ENCODE assay signal across 21 cellular contexts in the genomic region with DNA sequence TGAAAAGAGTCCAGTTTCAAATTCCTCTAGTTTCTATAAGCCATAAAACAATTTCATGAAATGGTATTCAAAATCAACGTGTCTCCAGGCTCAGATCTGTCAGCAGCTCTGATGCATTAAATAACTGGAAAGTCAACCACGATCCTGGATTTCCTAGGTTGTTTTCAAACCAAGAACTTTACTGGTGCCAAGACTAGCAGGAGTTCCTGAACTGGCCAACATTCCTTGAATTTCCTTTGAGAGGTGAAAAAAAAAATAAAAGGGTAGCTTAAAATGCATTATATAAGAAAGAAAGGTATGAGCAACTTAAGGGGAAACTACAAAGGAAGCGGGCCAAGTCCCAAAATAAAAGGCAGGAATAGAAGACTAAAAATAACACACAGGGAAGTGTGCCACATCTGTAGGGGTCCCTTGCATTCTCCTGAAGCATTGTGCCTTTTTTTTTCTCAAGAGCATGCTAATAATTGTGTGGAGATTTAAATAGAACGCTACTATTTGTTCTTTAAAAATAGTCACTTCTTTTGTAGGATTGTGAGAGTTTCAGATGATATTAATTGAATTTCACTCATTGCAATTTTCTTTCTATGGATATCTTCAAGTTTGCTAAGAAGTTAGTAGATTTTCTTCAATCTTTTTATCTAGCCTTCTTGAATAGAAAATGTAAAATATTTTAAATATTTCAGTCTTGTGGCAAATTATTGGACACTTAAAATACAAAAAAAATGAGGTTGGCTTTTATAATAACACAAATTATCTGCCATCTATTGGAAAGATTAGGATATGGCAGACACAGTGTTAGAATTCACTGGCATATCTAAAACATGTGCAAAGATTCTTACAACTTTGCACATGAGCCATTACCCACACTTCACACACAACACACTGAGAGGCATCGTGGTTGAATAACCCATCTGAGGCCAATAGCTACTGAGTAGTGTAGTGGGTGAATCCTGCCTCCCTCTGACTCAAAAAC. TPM values are rescaled to one million over a fixed set of nuclear protein-coding genes. Genes with fewer than 3 reads are reported as not detected.
"Had no signal": no experiment of that assay in that cellular context is flagged by ENCODE, and none has a peak within 500 bp of the region (broad histone marks: within the 10 kb centered on the region; RNA-seq: fewer than 3 reads in every experiment).

No MANE protein-coding gene starts in this region.

- H3K9me3 ChIP-seq: colonic mucosa had no signal

- H3K4me1 Mint-ChIP-seq: naive B cell had no signal

- H3K27me3 ChIP-seq: colonic mucosa had no signal

- DNase-seq: activated CD4-positive, alpha-beta T cell treated with anti-CD3 and anti-CD28 coated beads, Interleukin-2, amount 50 U/mL, for 1 hour; activated naive CD4-positive, alpha-beta T cell; anterior cingulate cortex; colonic mucosa; effector CD4-positive, alpha-beta T cell; midbrain; naive B cell; retina; stimulated activated CD4-positive, alpha-beta T cell treated with anti-CD3 and anti-CD28 coated beads, Interleukin-15, amount 100 ng/mL, for 24 hours; stimulated activated CD4-positive, alpha-beta T cell treated with anti-CD3 and anti-CD28 coated beads, Interleukin-4, amount 100 ng/mL, for 24 hours; stimulated activated naive CD4-positive, alpha-beta T cell treated with Interleukin-2 at 50 U/mL for 16 hours; substantia nigra; trophoblast cell had no signal

- H3K4me3 Mint-ChIP-seq: activated T-helper 1 cell treated with anti-CD3 and anti-CD28 coated beads, Interleukin-12 subunit alpha, Interleukin-12 subunit beta, Interleukin-2, Interleukin-4 antibody, amounts not matched to agents 30 ng/mL and 10 ng/mL and 1 ng/mL, durations not matched to agents 14 hours and 24 hours and 36 hours; naive B cell had no signal

- H3K27ac ChIP-seq: colonic mucosa, epithelial cell of prostate, parathyroid adenoma, skin epidermis had no signal

- H3K4me3 ChIP-seq: colonic mucosa, lung, skin epidermis had no signal

- H3K4me1 ChIP-seq: colonic mucosa, parathyroid adenoma had no signal

- H3K36me3 Mint-ChIP-seq: naive B cell had no signal

- H3K27me3 Mint-ChIP-seq: naive B cell had no signal

- H3K27ac Mint-ChIP-seq: activated T-helper 1 cell treated with anti-CD3 and anti-CD28 coated beads, Interleukin-12 subunit alpha, Interleukin-12 subunit beta, Interleukin-2, Interleukin-4 antibody, amounts not matched to agents 30 ng/mL and 10 ng/mL and 1 ng/mL, durations not matched to agents 14 hours and 24 hours and 36 hours; naive B cell had no signal

- H3K9me3 Mint-ChIP-seq: activated T-helper 1 cell treated with anti-CD3 and anti-CD28 coated beads, Interleukin-12 subunit alpha, Interleukin-12 subunit beta, Interleukin-2, Interleukin-4 antibody, amounts not matched to agents 30 ng/mL and 10 ng/mL and 1 ng/mL, durations not matched to agents 14 hours and 24 hours and 36 hours had no signal

- H3K36me3 ChIP-seq: colonic mucosa had no signal

- ATAC-seq: activated CD4-positive, CD25-positive, alpha-beta regulatory T cell treated with anti-CD3 and anti-CD28 coated beads, Interleukin-2, amount 50 U/mL, for 24 hours had no signal

RNA-seq across cellular contexts. Expression of a gene that starts 15.3 kb away (rescaled TPM):
- total RNA-seq: activated CD8-positive, alpha-beta memory T cell treated with anti-CD3 and anti-CD28 coated beads for 36 hours; activated T-helper 1 cell treated with anti-CD3 and anti-CD28 coated beads, Interleukin-12 subunit alpha, Interleukin-12 subunit beta, Interleukin-2, Interleukin-4 antibody, amounts not matched to agents 30 ng/mL and 10 ng/mL and 1 ng/mL, durations not matched to agents 14 hours and 24 hours and 36 hours; SK-MEL-5 had no signal

RNA-seq across cellular contexts. Expression of a gene that starts 53.9 kb away (rescaled TPM):
- total RNA-seq: SK-MEL-5 had no signal
